ENCODE assay signal across 9 cellular contexts in the genomic region with DNA sequence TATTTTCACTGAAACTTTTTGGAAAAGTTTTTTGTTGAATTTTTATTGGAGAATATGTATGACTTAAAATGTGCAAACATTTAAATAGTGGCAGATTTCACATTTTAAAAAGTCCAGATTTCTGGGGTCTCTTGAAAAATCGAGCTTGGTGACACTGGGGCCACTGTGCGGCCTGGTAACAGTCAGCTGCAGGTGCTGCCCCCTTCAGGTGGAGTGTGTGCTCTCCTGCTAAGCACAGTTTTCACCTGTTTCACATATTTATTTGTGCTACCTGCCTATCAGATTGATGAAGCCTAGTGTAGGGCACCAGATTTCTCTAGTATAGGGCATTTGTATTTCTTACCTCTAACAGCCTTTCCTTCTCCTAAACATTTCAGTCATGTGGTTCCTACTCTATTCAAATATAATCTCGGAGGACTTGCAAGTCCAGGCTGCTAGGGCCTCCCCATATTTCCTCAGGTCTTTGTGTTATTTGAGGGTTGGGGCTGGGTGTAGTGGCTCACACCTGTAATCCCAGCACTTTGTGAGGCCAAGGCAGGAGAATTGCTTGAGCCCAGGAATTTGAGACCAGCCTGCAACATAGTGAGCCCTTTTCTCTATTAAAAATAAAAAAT.
DNase-seq lines count a peak whose midpoint lies in the region; ATAC-seq and TF ChIP-seq lines count a peak whose summit lies in the region.
"Had no signal": no experiment of that assay in that cellular context is flagged by ENCODE, and none has a peak within 500 bp of the region (broad histone marks: within the 10 kb centered on the region; RNA-seq: fewer than 3 reads in every experiment).

No MANE protein-coding gene starts in this region.

- H4K20me1 ChIP-seq in PC-3 (ENCODE audit: low read length): no peaks in the 10 kb centered on the region

- no peaks in the 10 kb centered on the region for H3K79me2 ChIP-seq in PC-3 (ENCODE audit: low read length)

- ATAC-seq in PC-3 (no peak), GM19324 (IDR thresholded peaks at IDR 0.05; ENCODE audit: low FRiP score, unreplicated experiment) (no peak)

- H3K36me3 ChIP-seq in PC-3 (ENCODE audit: low read depth, low read length): no peaks in the 10 kb centered on the region
- H3K36me3 ChIP-seq: neutrophil had no signal

- intact Hi-C loops in PC-3 (cut with micrococcal nuclease): no loop called here

- H3K27me3 ChIP-seq in PC-3 (ENCODE audit: low read length): no peaks in the 10 kb centered on the region
- H3K27me3 ChIP-seq: neutrophil had no signal

- no peaks in the 10 kb centered on the region for H3F3A ChIP-seq in PC-3 (ENCODE audit: low read length, unreplicated experiment)

- DNase-seq in NCI-H82 (lab: John Stamatoyannopoulos, UW) (peak; percentile 46), NCI-H82 treated with DMSO at 0.1 percent for 48 hours (lab: John Stamatoyannopoulos, UW; ENCODE audit: unreplicated experiment) (no peak), PC-3 (no peak), fibroblast of pulmonary artery (ENCODE audit: low read depth) (peak; percentile 40), NOMO-1 treated with dmso at 0.1 percent for 144 hours (lab: John Stamatoyannopoulos, UW; ENCODE audit: unreplicated experiment) (no peak), AG20443 (ENCODE audit: low spot score) (no peak)
- DNase-seq in stimulated activated CD4-positive, alpha-beta T cell treated with anti-CD3 and anti-CD28 coated beads, Interleukin-15, amount 100 ng/mL, for 24 hours: peak; percentile 64

- TF ChIP-seq CTCF in PC-3 (conservative IDR thresholded peaks at IDR 0.05; ENCODE audit: low read depth, low read length) (peak; percentile 63), fibroblast of pulmonary artery (IDR thresholded peaks at IDR 0.05; ENCODE audit: low read length, missing control alignments) (peak; percentile 55)

- H3K9ac ChIP-seq in PC-3 (ENCODE audit: low read length): no peak overlapping the region

- POLR2A ChIA-PET in PC-3 (lab: Charles Lee; ENCODE audit: unreplicated experiment): no interaction called here

- H3K4me3 ChIP-seq in PC-3 (ENCODE audit: low read length): no peak overlapping the region
- H3K4me3 ChIP-seq in fibroblast of pulmonary artery (replicated peaks; ENCODE audit: low read depth, low read length): no peak overlapping the region

- H3K4me2 ChIP-seq in PC-3 (ENCODE audit: low read length): no peak overlapping the region

- CTCF ChIA-PET in PC-3 (lab: Charles Lee): no interaction called here

- H3K27ac ChIP-seq in PC-3 (ENCODE audit: low read length): no peak overlapping the region
- H3K27ac ChIP-seq: neutrophil had no signal

- no peak overlapping the region for H2AFZ ChIP-seq in PC-3 (ENCODE audit: low read length)

- no peaks in the 10 kb centered on the region for H3K4me1 ChIP-seq in PC-3 (ENCODE audit: insufficient read depth, low read length)

- no peaks in the 10 kb centered on the region for H3K9me2 ChIP-seq in PC-3 (replicated peaks; ENCODE audit: low read length)

- no peaks in the 10 kb centered on the region for H3K9me3 ChIP-seq in PC-3 (ENCODE audit: low read length)
- H3K9me3 ChIP-seq: neutrophil had no signal

- no TSS peak for BruUV-seq in PC-3 (replicated peaks; lab: Mats Ljungman, UMichigan)

Comparison
In these comparisons a context has a peak if more than half of its experiments do, and no peak if none do; other contexts are left out.
1. DNase-seq: peak in NCI-H82 (single experiment), fibroblast of pulmonary artery (single experiment) and stimulated activated CD4-positive, alpha-beta T cell treated with anti-CD3 and anti-CD28 coated beads, Interleukin-15, amount 100 ng/mL, for 24 hours (single experiment); none in NCI-H82 treated with DMSO at 0.1 percent for 48 hours (single experiment), PC-3 (single experiment), NOMO-1 treated with dmso at 0.1 percent for 144 hours (single experiment) and AG20443 (single experiment).